Comparison of ENCODE assay signal across 1 cellular context in genomic region chr9:112332977-112333638, GRCh38.
A peak's percentile ranks its signal among the peaks of the same experiment; 100 is the strongest.
TF ChIP-seq lines count a peak whose summit lies in the region.

Gene PTBP3, minus strand, starts transcription at chr9:112333619. Its CDS starts 35,754 bp downstream, at chr9:112297865.

TF ChIP-seq in HepG2, 621 proteins besides CTCF, POLR2A, EP300 and RAD21 (continued from another document and continues in another):
- TF ChIP-seq ZBTB33 (CRISPR knock-in tag; IDR thresholded peaks at IDR 0.05) (no peak), RFX3 (CRISPR knock-in tag; IDR thresholded peaks at IDR 0.05) (no peak), ZNF570 (CRISPR knock-in tag; IDR thresholded peaks at IDR 0.05; ENCODE audit: borderline replicate concordance) (no peak; the same call in 1 of the 2 replicates), ZNF784 (CRISPR knock-in tag; IDR thresholded peaks at IDR 0.05; ENCODE audit: borderline replicate concordance) (no peak), ZBTB8A (CRISPR knock-in tag; IDR thresholded peaks at IDR 0.05; ENCODE audit: borderline replicate concordance, low read depth) (no peak), ZNF274 (CRISPR knock-in tag; IDR thresholded peaks at IDR 0.05) (peak; percentile 76; the same call in 1 of the 2 replicates), KDM3A (CRISPR knock-in tag; IDR thresholded peaks at IDR 0.05; ENCODE audit: low read depth) (peak; percentile 72; the same call in 1 of the 2 replicates), ZBTB42 (CRISPR knock-in tag; IDR thresholded peaks at IDR 0.05) (0 out of 2 replicates have a peak, but pooled peaks have one; percentile 33), ZNF253 (CRISPR knock-in tag; IDR thresholded peaks at IDR 0.05; ENCODE audit: borderline replicate concordance) (no peak), MAFG (CRISPR knock-in tag; IDR thresholded peaks at IDR 0.05) (no peak), ZNF543 (CRISPR knock-in tag; IDR thresholded peaks at IDR 0.05) (no peak; the same call in 1 of the 2 replicates), RNF219 (CRISPR knock-in tag; IDR thresholded peaks at IDR 0.05) (no peak), ZNF773 (CRISPR knock-in tag; IDR thresholded peaks at IDR 0.05; ENCODE audit: borderline replicate concordance) (peak; percentile 42; the same call in 1 of the 2 replicates), ZBTB21 (CRISPR knock-in tag; IDR thresholded peaks at IDR 0.05) (no peak), PAXIP1 (CRISPR knock-in tag; conservative IDR thresholded peaks at IDR 0.05) (peak; percentile 56; the same call in 1 of the 2 replicates), REXO4 (CRISPR knock-in tag; IDR thresholded peaks at IDR 0.05; ENCODE audit: borderline replicate concordance) (no peak), ZMAT5 (CRISPR knock-in tag; IDR thresholded peaks at IDR 0.05; ENCODE audit: borderline replicate concordance, low read depth) (no peak), ZBTB4 (CRISPR knock-in tag; IDR thresholded peaks at IDR 0.05; ENCODE audit: borderline replicate concordance) (no peak), GFI1 (CRISPR knock-in tag; IDR thresholded peaks at IDR 0.05; ENCODE audit: borderline replicate concordance) (peak; percentile 36; the same call in 1 of the 2 replicates), MED13 (CRISPR knock-in tag; IDR thresholded peaks at IDR 0.05) (no peak; the same call in 1 of the 2 replicates), ZNF800 (CRISPR knock-in tag; IDR thresholded peaks at IDR 0.05) (peak; percentile 51; the same call in 1 of the 2 replicates), NFYC (CRISPR knock-in tag; IDR thresholded peaks at IDR 0.05) (no peak), ZUFSP (CRISPR knock-in tag; IDR thresholded peaks at IDR 0.05; ENCODE audit: borderline replicate concordance) (no peak), SALL2 (CRISPR knock-in tag; IDR thresholded peaks at IDR 0.05) (peak; percentile 69; the same call in 1 of the 2 replicates), ZBTB26 (CRISPR knock-in tag; IDR thresholded peaks at IDR 0.05; ENCODE audit: borderline replicate concordance) (no peak), ZNF558 (CRISPR knock-in tag; IDR thresholded peaks at IDR 0.05; ENCODE audit: borderline replicate concordance) (peak; percentile 45; the same call in 1 of the 2 replicates), ATF7-NPFF (CRISPR knock-in tag; IDR thresholded peaks at IDR 0.05; ENCODE audit: low read depth) (peak; percentile 87), HMG20A (CRISPR knock-in tag; IDR thresholded peaks at IDR 0.05; ENCODE audit: borderline replicate concordance) (0 out of 2 replicates have a peak, but pooled peaks have one; percentile 14), LRRFIP1 (CRISPR knock-in tag; conservative IDR thresholded peaks at IDR 0.05) (no peak), STAG1 (CRISPR knock-in tag; IDR thresholded peaks at IDR 0.05) (peak; percentile 11; the same call in 1 of the 2 replicates), ZMAT3 (CRISPR knock-in tag; conservative IDR thresholded peaks at IDR 0.05) (no peak)
